ENCODE assay signal across 11 cellular contexts in genomic region chr7:50869108-50869716, GRCh38.
DNase-seq lines count a peak whose midpoint lies in the region; ATAC-seq, FAIRE-seq and TF ChIP-seq lines count a peak whose summit lies in the region.
"Had no signal": no experiment of that assay in that cellular context is flagged by ENCODE, and none has a peak within 500 bp of the region (broad histone marks: within the 10 kb centered on the region; RNA-seq: fewer than 3 reads in every experiment).

No MANE protein-coding gene starts in this region.

- H3K27ac Mint-ChIP-seq in chondrocyte (ENCODE audit: unreplicated experiment), result peak overlapping the region; percentile 90

- no peak for ATAC-seq in GM18517 (IDR thresholded peaks at IDR 0.05; ENCODE audit: unreplicated experiment)
- no peak for ATAC-seq in GM19397 (IDR thresholded peaks at IDR 0.05; ENCODE audit: unreplicated experiment)
- ATAC-seq in GM21526 (IDR thresholded peaks at IDR 0.05; ENCODE audit: low FRiP score, unreplicated experiment), result no peak
- ATAC-seq: GM12878 had no signal

- H3K27me3 Mint-ChIP-seq in chondrocyte (ENCODE audit: low read depth), result no peaks in the 10 kb centered on the region

- no peaks in the 10 kb centered on the region for H3K9me3 Mint-ChIP-seq in chondrocyte (ENCODE audit: low read depth)

- peaks cover 32% of the 10 kb centered on the region for H3K4me1 Mint-ChIP-seq in chondrocyte (ENCODE audit: low read depth)

- no peak for TF ChIP-seq CTCF in chondrocyte (IDR thresholded peaks at IDR 0.05)

- H3K36me3 Mint-ChIP-seq in chondrocyte (ENCODE audit: low read depth), result no peaks in the 10 kb centered on the region
- H3K36me3 Mint-ChIP-seq: brain had no signal

- H3K4me3 Mint-ChIP-seq in chondrocyte (ENCODE audit: unreplicated experiment), result peak overlapping the region; percentile 3
- H3K4me3 Mint-ChIP-seq: brain had no signal

- DNase-seq in LHCN-M2 (ENCODE audit: low read depth) (peak; percentile 89), chondrocyte (ENCODE audit: low spot score) (no peak), urothelium cell line (ENCODE audit: low spot score) (peak; percentile 74)
- DNase-seq: stimulated activated CD4-positive, alpha-beta T cell treated with anti-CD3 and anti-CD28 coated beads, Interleukin-12 subunit alpha, Interleukin-12 subunit beta, amount 100 ng/mL, for 4 hours; stomach had no signal

- FAIRE-seq in islet of Langerhans (lab: Jason Lieb, UNC) (peak; percentile 47), urothelium cell line (lab: Jason Lieb, UNC) (peak; percentile 94)
- FAIRE-seq: GM12878 had no signal
